In genomic region chr22:37677628-37677974, GRCh38 we compare ENCODE assay signal across 1 cellular context.
TF ChIP-seq lines count a peak whose summit lies in the region.

No MANE protein-coding gene starts in this region.

TF ChIP-seq in GM12878, 131 proteins besides CTCF, POLR2A, EP300 and RAD21:
- TF ChIP-seq SP1 (IDR thresholded peaks at IDR 0.05; ENCODE audit: low read depth, low read length): peak; percentile 1
